ENCODE assay signal across 1 cellular context in the genomic region with DNA sequence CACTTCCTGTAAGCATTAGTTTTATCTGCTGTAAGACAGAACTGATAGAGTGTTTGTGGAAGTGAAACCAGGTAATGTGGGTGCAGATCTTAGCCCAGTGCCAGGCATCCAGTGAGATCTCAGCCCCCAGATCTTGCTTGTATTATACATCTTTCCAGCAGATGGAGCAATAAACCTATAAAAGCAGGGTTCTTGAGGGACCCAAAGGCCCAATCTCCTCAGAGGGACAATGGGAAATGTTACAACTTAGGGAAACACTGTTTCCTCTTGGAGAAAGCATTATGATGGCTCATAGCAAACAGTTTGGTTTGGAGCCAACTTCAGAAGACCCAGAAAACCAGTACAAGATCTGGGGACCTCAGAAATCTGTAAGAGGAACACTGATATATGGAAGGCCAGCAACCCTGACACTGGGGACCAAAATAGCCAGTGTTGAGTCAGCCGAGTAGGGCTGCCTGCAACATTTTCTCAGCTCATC.
TF ChIP-seq lines count a peak whose summit lies in the region.

No MANE protein-coding gene starts in this region.

TF ChIP-seq in WTC11, 78 proteins besides CTCF, POLR2A, EP300 and RAD21 (continued from another document):
- no peak for TF ChIP-seq AR (CRISPR knock-in tag; IDR thresholded peaks at IDR 0.05)
